In genomic region chr11:72243567-72244316, GRCh38 we compare ENCODE assay signal across 13 cellular contexts. TPM values are rescaled to one million over a fixed set of nuclear protein-coding genes. Genes with fewer than 3 reads are reported as not detected.
DNase-seq lines count a peak whose midpoint lies in the region; ATAC-seq lines count a peak whose summit lies in the region.
"Had no signal": no experiment of that assay in that cellular context is flagged by ENCODE, and none has a peak within 500 bp of the region (broad histone marks: within the 10 kb centered on the region; RNA-seq: fewer than 3 reads in every experiment).

PHOX2A (minus strand) TSS chr11:72244176; CDS start chr11:72244004, 172 bp downstream.

- H3K4me1 Mint-ChIP-seq in activated T-cell treated with anti-CD3 and anti-CD28 coated beads, Interleukin-2, amount 50 U/mL, for 24 hours (ENCODE audit: low read depth): peaks cover 23% of the 10 kb centered on the region
- peaks cover 32% of the 10 kb centered on the region for H3K4me1 Mint-ChIP-seq in activated naive CD8-positive, alpha-beta T cell (ENCODE audit: low read depth)
- peaks cover 53% of the 10 kb centered on the region for H3K4me1 Mint-ChIP-seq in stimulated activated effector memory CD8-positive, alpha-beta T cell treated with anti-CD3 and anti-CD28 coated beads, Interleukin-12 subunit alpha, Interleukin-12 subunit beta, amount 100 ng/mL, for 72 hours

- H3K9me3 Mint-ChIP-seq in activated T-cell treated with anti-CD3 and anti-CD28 coated beads, Interleukin-2, amount 50 U/mL, for 24 hours: no peaks in the 10 kb centered on the region
- no peaks in the 10 kb centered on the region for H3K9me3 Mint-ChIP-seq in activated naive CD8-positive, alpha-beta T cell (ENCODE audit: low read depth)
- no peaks in the 10 kb centered on the region for H3K9me3 Mint-ChIP-seq in stimulated activated effector memory CD8-positive, alpha-beta T cell treated with anti-CD3 and anti-CD28 coated beads, Interleukin-12 subunit alpha, Interleukin-12 subunit beta, amount 100 ng/mL, for 72 hours
- H3K9me3 Mint-ChIP-seq: HFFc6 had no signal

- peaks cover 2% of the 10 kb centered on the region for H3K36me3 Mint-ChIP-seq in activated T-cell treated with anti-CD3 and anti-CD28 coated beads, Interleukin-2, amount 50 U/mL, for 24 hours (ENCODE audit: low read depth)
- peaks cover 2% of the 10 kb centered on the region for H3K36me3 Mint-ChIP-seq in activated naive CD8-positive, alpha-beta T cell
- H3K36me3 Mint-ChIP-seq in stimulated activated effector memory CD8-positive, alpha-beta T cell treated with anti-CD3 and anti-CD28 coated beads, Interleukin-12 subunit alpha, Interleukin-12 subunit beta, amount 100 ng/mL, for 72 hours: no peaks in the 10 kb centered on the region

- no peak for ATAC-seq in stimulated activated effector memory CD8-positive, alpha-beta T cell treated with anti-CD3 and anti-CD28 coated beads, Interleukin-12 subunit alpha, Interleukin-12 subunit beta, amount 100 ng/mL, for 72 hours
- no peak for ATAC-seq in HG03571 (IDR thresholded peaks at IDR 0.05; ENCODE audit: unreplicated experiment)

- H3K27me3 Mint-ChIP-seq in activated T-cell treated with anti-CD3 and anti-CD28 coated beads, Interleukin-2, amount 50 U/mL, for 24 hours: peaks cover 51% of the 10 kb centered on the region
- peaks cover 35% of the 10 kb centered on the region for H3K27me3 Mint-ChIP-seq in activated naive CD8-positive, alpha-beta T cell

- H3K4me3 Mint-ChIP-seq in activated T-cell treated with anti-CD3 and anti-CD28 coated beads, Interleukin-2, amount 50 U/mL, for 24 hours: peak within 1 kb of the TSS; percentile 21
- H3K4me3 Mint-ChIP-seq in activated naive CD8-positive, alpha-beta T cell: peak within 1 kb of the TSS; percentile 56
- H3K4me3 Mint-ChIP-seq in stimulated activated effector memory CD8-positive, alpha-beta T cell treated with anti-CD3 and anti-CD28 coated beads, Interleukin-12 subunit alpha, Interleukin-12 subunit beta, amount 100 ng/mL, for 72 hours: peak within 1 kb of the TSS; percentile 37
- H3K4me3 Mint-ChIP-seq: HFFc6 had no signal

- DNase-seq in activated T-cell treated with anti-CD3 and anti-CD28 coated beads, Interleukin-2, amount 50 U/mL, for 24 hours: no peak
- no peak for DNase-seq in activated T-cell treated with anti-CD3 and anti-CD28 coated beads, Interleukin-2, amount 50 U/mL, for 1 hour
- DNase-seq in islet precursor cell (peak; percentile 60), HT-29 (ENCODE audit: low spot score) (no peak), DMS114 treated with DMSO at 0.1 percent for 48 hours (lab: John Stamatoyannopoulos, UW; ENCODE audit: unreplicated experiment) (no peak)
- DNase-seq in stimulated activated effector memory CD8-positive, alpha-beta T cell treated with anti-CD3 and anti-CD28 coated beads, Interleukin-12 subunit alpha, Interleukin-12 subunit beta, amount 100 ng/mL, for 72 hours (ENCODE audit: low spot score in 2 of 2): no peak
- DNase-seq: HFFc6; NCI-H446 treated with DMSO at 0.1 percent for 48 hours; stimulated activated CD4-positive, alpha-beta T cell treated with anti-CD3 and anti-CD28 coated beads, Interleukin-1b, Interleukin-23, amount 100 ng/mL, for 48 hours had no signal

- H3K27ac Mint-ChIP-seq in activated T-cell treated with anti-CD3 and anti-CD28 coated beads, Interleukin-2, amount 50 U/mL, for 24 hours: no peak within 1 kb of the TSS
- no peak within 1 kb of the TSS for H3K27ac Mint-ChIP-seq in activated naive CD8-positive, alpha-beta T cell
- H3K27ac Mint-ChIP-seq in stimulated activated effector memory CD8-positive, alpha-beta T cell treated with anti-CD3 and anti-CD28 coated beads, Interleukin-12 subunit alpha, Interleukin-12 subunit beta, amount 100 ng/mL, for 72 hours: no peak within 1 kb of the TSS
- H3K27ac Mint-ChIP-seq: HFFc6 had no signal

RNA-seq across cellular contexts. Expression of gene PHOX2A, which starts in this region (rescaled TPM):
- total RNA-seq in HT-29 (2014; rRNA removed; shearing (Covaris generic)): not detected in 2 replicates
- total RNA-seq: HFFc6, myocyte, subcutaneous adipose tissue had no signal
